ENCODE assay signal across 8 cellular contexts in genomic region chr20:23350007-23350854, GRCh38. TPM values are rescaled to one million over a fixed set of nuclear protein-coding genes. Genes with fewer than 3 reads are reported as not detected.
DNase-seq lines count a peak whose midpoint lies in the region; ATAC-seq and TF ChIP-seq lines count a peak whose summit lies in the region.

Gene NXT1, plus strand, starts transcription at chr20:23350791. Its CDS starts 3,251 bp downstream, at chr20:23354042.

- peaks cover 38% of the 10 kb centered on the region for H3K79me2 ChIP-seq in ACC112 (ENCODE audit: control insufficient read depth, insufficient read depth, low read length, unreplicated experiment)

- no peaks in the 10 kb centered on the region for H3K36me3 ChIP-seq in ACC112 (ENCODE audit: insufficient read depth, low read length)
- no peaks in the 10 kb centered on the region for H3K36me3 ChIP-seq in breast epithelium
- peaks cover 10 to 13% (median 12%) of the 10 kb centered on the region in 3 donors for H3K36me3 ChIP-seq in skeletal muscle tissue (ENCODE audit: control insufficient read depth in 3 of 3, insufficient read depth in 3 of 3, low read length in 3 of 3)

- intact Hi-C loops in breast epithelium (cut with DNase I; ENCODE audit: low total_unique reads) = no loop called here

- peak; percentile 80 for ATAC-seq in GM18870 (IDR thresholded peaks at IDR 0.05; ENCODE audit: unreplicated experiment)
- ATAC-seq in HG03135 (IDR thresholded peaks at IDR 0.05; ENCODE audit: unreplicated experiment) = peak; percentile 86

- peak within 1 kb of the TSS; percentile 98 for H3K27ac ChIP-seq in ACC112 (ENCODE audit: low read depth, low read length)
- H3K27ac ChIP-seq in VCaP = peak within 1 kb of the TSS; percentile 96
- H3K27ac ChIP-seq in breast epithelium = peak within 1 kb of the TSS; percentile 93 to 99
- peak within 1 kb of the TSS; percentile 99 for H3K27ac ChIP-seq in skeletal muscle tissue (ENCODE audit: low read depth, low read length)

- DNase-seq in NCI-H2196 treated with DMSO at 0.1 percent for 48 hours (lab: John Stamatoyannopoulos, UW; ENCODE audit: unreplicated experiment) (peak; percentile 93), breast epithelium (ENCODE audit: low spot score in 2 of 2) (peak; percentile 95 to 98)

- H3K9me3 ChIP-seq in breast epithelium (no peaks in the 10 kb centered on the region), iPS-18c (ENCODE audit: control insufficient read depth, insufficient read depth, low read length) (peaks cover 2% of the 10 kb centered on the region), skeletal muscle tissue (ENCODE audit: control insufficient read depth in 3 of 3, low read length in 3 of 3) (no peaks in the 10 kb centered on the region)

- peak within 1 kb of the TSS; percentile 90 to 98 (median 96) for H3K9ac ChIP-seq in skeletal muscle tissue (ENCODE audit: low read depth in 1 of 3, low read length in 3 of 3)

- no peaks in the 10 kb centered on the region for H3K27me3 ChIP-seq in ACC112 (ENCODE audit: insufficient read depth, low read length)
- H3K27me3 ChIP-seq in breast epithelium = no peaks in the 10 kb centered on the region
- no peaks in the 10 kb centered on the region for H3K27me3 ChIP-seq in skeletal muscle tissue (ENCODE audit: control insufficient read depth in 3 of 3, insufficient read depth in 3 of 3, low read length in 3 of 3)

- H2AFZ ChIP-seq in ACC112 (ENCODE audit: low read length, unreplicated experiment) = peak within 1 kb of the TSS; percentile 78

- H3K4me1 ChIP-seq in ACC112 (ENCODE audit: control insufficient read depth, insufficient read depth, low read length, unreplicated experiment) = peaks cover 11% of the 10 kb centered on the region
- peaks cover 0 to 10% of the 10 kb centered on the region in 2 donors for H3K4me1 ChIP-seq in breast epithelium
- peaks cover 18 to 23% (median 19%) of the 10 kb centered on the region in 3 donors for H3K4me1 ChIP-seq in skeletal muscle tissue (ENCODE audit: control insufficient read depth in 3 of 3, insufficient read depth in 3 of 3, low read length in 3 of 3)

- H3K4me3 ChIP-seq in ACC112 (ENCODE audit: low read depth, low read length) (peak within 1 kb of the TSS; percentile 92), breast epithelium (peak within 1 kb of the TSS; percentile 86 to 100 (median 95)), iPS-18c (ENCODE audit: insufficient read depth, low read depth, low read length) (peak within 1 kb of the TSS; percentile 89), skeletal muscle tissue (ENCODE audit: low read length in 3 of 3) (peak within 1 kb of the TSS; percentile 81 to 95 (median 89))

- peak; percentile 60 for TF ChIP-seq POLR2A in breast epithelium (IDR thresholded peaks at IDR 0.05)

- TF ChIP-seq CTCF in VCaP (conservative IDR thresholded peaks at IDR 0.05) = peak; percentile 50
- TF ChIP-seq CTCF in breast epithelium (IDR thresholded peaks at IDR 0.05) = peak in 2 of 3 donors; percentile 16 to 22

RNA-seq across cellular contexts. Expression of gene NXT1, which starts in this region (rescaled TPM):
- total RNA-seq in breast epithelium (10 to 100 TPM; 25.9 to 42.9 (median 33.2) TPM), skeletal muscle tissue (15.1 TPM)

Comparison
In these comparisons a context has a peak if more than half of its experiments do, and no peak if none do; other contexts are left out.
1. Peak in every context shown above with its lines: DNase-seq, ATAC-seq, H3K4me3 ChIP-seq and H3K27ac ChIP-seq.